In the genomic region with DNA sequence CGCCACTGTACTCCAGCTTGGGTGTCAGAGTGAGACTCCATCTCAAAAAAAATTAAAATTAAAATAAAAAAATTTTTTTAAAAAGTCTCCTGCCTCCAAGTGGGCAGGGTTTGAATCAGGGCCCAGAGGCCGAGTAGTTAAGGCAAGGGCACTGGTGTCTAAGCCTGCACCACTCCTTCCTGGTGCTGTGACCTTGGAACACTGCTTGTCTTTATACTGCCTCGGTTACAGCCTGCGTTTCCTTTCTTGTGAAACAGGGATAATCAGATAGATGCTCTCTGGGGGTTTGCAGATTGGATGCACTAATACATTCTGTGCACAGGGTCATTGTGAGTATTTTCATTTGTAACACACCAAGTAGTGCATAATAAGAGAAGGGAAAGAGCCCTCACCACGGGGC, we compare ENCODE assay signal across 17 cellular contexts.
"Had no signal": no experiment of that assay in that cellular context is flagged by ENCODE, and none has a peak within 500 bp of the region (broad histone marks: within the 10 kb centered on the region; RNA-seq: fewer than 3 reads in every experiment).

No MANE protein-coding gene starts in this region.

- ATAC-seq: activated naive CD4-positive, alpha-beta T cell treated with anti-CD3 and anti-CD28 coated beads, Interleukin-2, amount 50 U/mL, for 72 hours; naive thymus-derived CD4-positive, alpha-beta T cell had no signal

- H3K9me3 Mint-ChIP-seq: central memory CD8-positive, alpha-beta T cell; type B pancreatic cell had no signal

- H3K36me3 Mint-ChIP-seq: activated naive CD4-positive, alpha-beta T cell treated with anti-CD3 and anti-CD28 coated beads, Interleukin-2, amount 50 U/mL, for 72 hours; type B pancreatic cell had no signal

- H3K27ac Mint-ChIP-seq: activated naive CD4-positive, alpha-beta T cell treated with anti-CD3 and anti-CD28 coated beads, Interleukin-2, amount 50 U/mL, for 72 hours; naive thymus-derived CD4-positive, alpha-beta T cell; type B pancreatic cell had no signal

- H3K9me3 ChIP-seq: heart left ventricle had no signal

- H3K4me3 ChIP-seq: heart left ventricle had no signal

- DNase-seq: activated CD4-positive, alpha-beta T cell treated with anti-CD3 and anti-CD28 coated beads, Interleukin-2, amount 50 U/mL, for 48 hours; activated CD4-positive, CD25-positive, alpha-beta regulatory T cell treated with anti-CD3 and anti-CD28 coated beads, Interleukin-2, amount 50 U/mL, for 72 hours; activated gamma-delta T cell; activated T-cell treated with anti-CD3 and anti-CD28 coated beads, Interleukin-2, amount 50 U/mL, for 48 hours; amniotic stem cell; effector CD8-positive, alpha-beta T cell; foreskin melanocyte; heart left ventricle; mammary epithelial cell; naive thymus-derived CD4-positive, alpha-beta T cell; stimulated activated CD4-positive, alpha-beta T cell treated with anti-CD3 and anti-CD28 coated beads, Interleukin-4, amount 100 ng/mL, for 24 hours; stimulated activated naive CD4-positive, alpha-beta T cell treated with Interleukin-2 at 50 U/mL for 16 hours; T-helper 1 cell; T1000 had no signal

- H3K36me3 ChIP-seq: heart left ventricle had no signal

- H3K4me3 Mint-ChIP-seq: central memory CD8-positive, alpha-beta T cell; type B pancreatic cell had no signal

- H3K27ac ChIP-seq: heart left ventricle had no signal

- H3K27me3 ChIP-seq: heart left ventricle had no signal

- H3K27me3 Mint-ChIP-seq: central memory CD8-positive, alpha-beta T cell; type B pancreatic cell had no signal
